Comparison of ENCODE assay signal across 1 cellular context in the genomic region with DNA sequence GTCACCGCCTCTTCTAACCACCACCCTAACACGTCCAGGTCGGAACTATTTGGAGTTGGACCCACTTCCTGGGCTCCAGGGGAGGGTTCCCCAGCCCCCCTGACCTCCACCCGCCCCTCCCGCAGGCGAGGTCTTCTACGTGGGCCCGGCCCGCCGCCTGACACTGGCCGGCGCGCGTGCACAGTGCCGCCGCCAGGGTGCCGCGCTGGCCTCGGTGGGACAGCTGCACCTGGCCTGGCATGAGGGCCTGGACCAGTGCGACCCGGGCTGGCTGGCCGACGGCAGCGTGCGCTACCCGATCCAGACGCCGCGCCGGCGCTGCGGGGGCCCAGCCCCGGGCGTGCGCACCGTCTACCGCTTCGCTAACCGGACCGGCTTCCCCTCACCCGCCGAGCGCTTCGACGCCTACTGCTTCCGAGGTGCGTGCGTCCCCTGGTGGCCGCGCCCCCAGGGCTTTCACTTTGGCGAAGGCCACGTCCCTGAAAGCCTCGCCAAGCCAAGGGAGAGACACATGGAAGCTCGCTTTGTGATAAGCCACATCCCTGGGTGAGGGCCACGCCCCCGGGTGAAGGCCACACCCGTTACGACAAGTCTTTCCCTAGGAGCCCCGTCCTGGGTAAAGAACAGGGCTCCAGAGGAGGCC.
A peak's percentile ranks its signal among the peaks of the same experiment; 100 is the strongest.
TF ChIP-seq lines count a peak whose summit lies in the region.

No MANE protein-coding gene starts in this region.

TF ChIP-seq in GM12878, 131 proteins besides CTCF, POLR2A, EP300 and RAD21:
- TF ChIP-seq EGR1 (IDR thresholded peaks at IDR 0.05; ENCODE audit: borderline replicate concordance in 1 of 2, low read depth in 2 of 2, low read length in 2 of 2), result no peak
- no peak for TF ChIP-seq TCF7 (IDR thresholded peaks at IDR 0.05; ENCODE audit: borderline replicate concordance)
- peak; percentile 60 for TF ChIP-seq SMC3 (IDR thresholded peaks at IDR 0.05; ENCODE audit: borderline replicate concordance, low read length)
- TF ChIP-seq, protein P1, sequence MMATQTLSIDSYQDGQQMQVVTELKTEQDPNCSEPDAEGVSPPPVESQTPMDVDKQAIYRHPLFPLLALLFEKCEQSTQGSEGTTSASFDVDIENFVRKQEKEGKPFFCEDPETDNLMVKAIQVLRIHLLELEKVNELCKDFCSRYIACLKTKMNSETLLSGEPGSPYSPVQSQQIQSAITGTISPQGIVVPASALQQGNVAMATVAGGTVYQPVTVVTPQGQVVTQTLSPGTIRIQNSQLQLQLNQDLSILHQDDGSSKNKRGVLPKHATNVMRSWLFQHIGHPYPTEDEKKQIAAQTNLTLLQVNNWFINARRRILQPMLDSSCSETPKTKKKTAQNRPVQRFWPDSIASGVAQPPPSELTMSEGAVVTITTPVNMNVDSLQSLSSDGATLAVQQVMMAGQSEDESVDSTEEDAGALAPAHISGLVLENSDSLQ (IDR thresholded peaks at IDR 0.05), result no peak
- TF ChIP-seq HDAC6 (IDR thresholded peaks at IDR 0.05; ENCODE audit: unreplicated experiment), result no peak
- no peak for TF ChIP-seq MYC (IDR thresholded peaks at IDR 0.05; ENCODE audit: insufficient read depth, insufficient read length, insufficient replicate concordance, low read length, severe bottlenecking)
- TF ChIP-seq LARP7 (IDR thresholded peaks at IDR 0.05), result 0 out of 2 replicates have a peak, but pooled peaks have one; percentile 68
- TF ChIP-seq DPF2 (IDR thresholded peaks at IDR 0.05), result peak; percentile 56; the same call in 1 of the 2 replicates
- TF ChIP-seq, protein P2, sequence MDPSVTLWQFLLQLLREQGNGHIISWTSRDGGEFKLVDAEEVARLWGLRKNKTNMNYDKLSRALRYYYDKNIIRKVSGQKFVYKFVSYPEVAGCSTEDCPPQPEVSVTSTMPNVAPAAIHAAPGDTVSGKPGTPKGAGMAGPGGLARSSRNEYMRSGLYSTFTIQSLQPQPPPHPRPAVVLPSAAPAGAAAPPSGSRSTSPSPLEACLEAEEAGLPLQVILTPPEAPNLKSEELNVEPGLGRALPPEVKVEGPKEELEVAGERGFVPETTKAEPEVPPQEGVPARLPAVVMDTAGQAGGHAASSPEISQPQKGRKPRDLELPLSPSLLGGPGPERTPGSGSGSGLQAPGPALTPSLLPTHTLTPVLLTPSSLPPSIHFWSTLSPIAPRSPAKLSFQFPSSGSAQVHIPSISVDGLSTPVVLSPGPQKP (IDR thresholded peaks at IDR 0.05; ENCODE audit: low read depth, low read length), result 0 out of 2 replicates have a peak, but pooled peaks have one; percentile 10
- peak; percentile 82 for TF ChIP-seq IKZF1 (conservative IDR thresholded peaks at IDR 0.05)
- no peak for TF ChIP-seq MEF2A (IDR thresholded peaks at IDR 0.05; ENCODE audit: insufficient read depth, low read depth, low read length)
- no peak for TF ChIP-seq POLR2AphosphoS5 (IDR thresholded peaks at IDR 0.05; ENCODE audit: low read length)
- no peak for TF ChIP-seq POU2F2 (IDR thresholded peaks at IDR 0.05; ENCODE audit: borderline replicate concordance, low read depth, low read length)
- peak in 1 of 2 experiments; percentile 54; a peak in 2 of 4 replicates for TF ChIP-seq BHLHE40 (IDR thresholded peaks at IDR 0.05; ENCODE audit: borderline replicate concordance in 1 of 2, low read depth in 2 of 2, low read length in 1 of 2)
- TF ChIP-seq CREM (IDR thresholded peaks at IDR 0.05; ENCODE audit: low read depth), result 0 out of 2 replicates have a peak, but pooled peaks have one; percentile 8
- no peak for TF ChIP-seq PAX8 (IDR thresholded peaks at IDR 0.05)
- no peak for TF ChIP-seq ATF7 (IDR thresholded peaks at IDR 0.05; ENCODE audit: low read depth)
- TF ChIP-seq KLF5 (IDR thresholded peaks at IDR 0.05; ENCODE audit: partially characterized antibody), result no peak
- TF ChIP-seq POLR2AphosphoS2 (IDR thresholded peaks at IDR 0.05; ENCODE audit: low read depth, low read length), result no peak
- no peak for TF ChIP-seq SUZ12 (IDR thresholded peaks at IDR 0.05; ENCODE audit: unreplicated experiment)
- TF ChIP-seq NR2F1 (conservative IDR thresholded peaks at IDR 0.05), result 0 out of 2 replicates have a peak, but pooled peaks have one; percentile 19
- TF ChIP-seq TCF12 (IDR thresholded peaks at IDR 0.05; ENCODE audit: low read depth, low read length), result 0 out of 2 replicates have a peak, but pooled peaks have one; percentile 19
